Comparison of ENCODE assay signal across 29 cellular contexts in the genomic region with DNA sequence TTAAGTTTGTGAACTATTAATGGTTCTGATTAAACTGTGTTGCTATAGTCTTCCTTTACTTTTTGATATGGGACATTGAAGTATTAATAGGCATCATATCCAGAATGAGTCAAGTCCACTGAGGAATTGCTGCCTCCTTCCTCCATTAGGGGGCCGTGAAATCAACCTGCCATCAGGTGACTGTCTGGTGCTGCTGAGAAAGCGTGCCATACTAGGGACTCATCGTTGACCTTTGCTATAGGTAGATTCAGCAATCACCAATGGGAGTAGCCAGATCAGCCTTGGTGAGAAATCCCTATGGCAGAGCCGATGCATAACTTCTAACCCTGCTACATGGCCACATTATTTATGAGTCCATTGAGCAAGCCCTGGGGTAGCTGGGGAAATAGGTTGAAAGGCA. TPM values are rescaled to one million over a fixed set of nuclear protein-coding genes. Genes with fewer than 3 reads are reported as not detected.
A peak's percentile ranks its signal among the peaks of the same experiment; 100 is the strongest.
DNase-seq lines count a peak whose midpoint lies in the region; ATAC-seq and TF ChIP-seq lines count a peak whose summit lies in the region.
"Had no signal": no experiment of that assay in that cellular context is flagged by ENCODE, and none has a peak within 500 bp of the region (broad histone marks: within the 10 kb centered on the region; RNA-seq: fewer than 3 reads in every experiment).

No MANE protein-coding gene starts in this region.

- H3K79me2 ChIP-seq in HCT116 (ENCODE audit: insufficient read depth, low read length), result no peaks in the 10 kb centered on the region

- no TSS peak for BruUV-seq in HCT116 (replicated peaks; lab: Mats Ljungman, UMichigan)

- H4K20me1 ChIP-seq in HCT116 (ENCODE audit: insufficient read depth), result no peaks in the 10 kb centered on the region
- H4K20me1 ChIP-seq: BLaER1 treated with 17β-estradiol and CSF1 and Interleukin-3, amounts not matched to agents 10 nM and 100 nM had no signal

- RAD21 ChIA-PET in HCT116 (lab: Charles Lee; ENCODE audit: low non-redundant PET in 1 of 2, low total read pairs in 2 of 2, uncharacterized antibody in 2 of 2, unreplicated experiment in 2 of 2), result no interaction called here

- TF ChIP-seq CTCF in GM12864 (IDR thresholded peaks at IDR 0.05; ENCODE audit: low read depth, low read length, missing control alignments), result peak; percentile 7
- peak in 2 of 3 experiments; percentile 33 to 38; a peak in 3 of 6 replicates for TF ChIP-seq CTCF in HCT116 (IDR thresholded peaks at IDR 0.05 in 2 of 3, conservative IDR thresholded peaks at IDR 0.05 in 1 of 3; ENCODE audit: borderline replicate concordance in 1 of 3, insufficient read depth in 1 of 3, low read depth in 2 of 3, low read length in 2 of 3)
- 0 out of 2 replicates have a peak, but pooled peaks have one; percentile 5 for TF ChIP-seq CTCF in WERI-Rb-1 (IDR thresholded peaks at IDR 0.05; ENCODE audit: low read depth, low read length)
- peak; percentile 11 for TF ChIP-seq CTCF in retinal pigment epithelial cell (conservative IDR thresholded peaks at IDR 0.05; ENCODE audit: low read depth, low read length)

- H3K36me3 ChIP-seq in HCT116 (ENCODE audit: control insufficient read depth in 1 of 2, insufficient read depth in 2 of 2, low read length in 2 of 2) (no peaks in the 10 kb centered on the region), WERI-Rb-1 (no peaks in the 10 kb centered on the region)
- H3K36me3 ChIP-seq: BLaER1 treated with 17β-estradiol and CSF1 and Interleukin-3, amounts not matched to agents 10 nM and 100 nM had no signal

- H3K4me3 ChIP-seq in GM12864 (ENCODE audit: low read depth, low read length) (no peak overlapping the region), HCT116 (replicated peaks in 1 of 2; ENCODE audit: low read depth in 1 of 2, low read length in 2 of 2) (no peak overlapping the region), WERI-Rb-1 (ENCODE audit: low read depth, low read length) (no peak overlapping the region), retinal pigment epithelial cell (ENCODE audit: low read length) (no peak overlapping the region)
- H3K4me3 ChIP-seq: BLaER1 treated with 17β-estradiol and CSF1 and Interleukin-3, amounts not matched to agents 10 nM and 100 nM; SK-N-MC had no signal

- DNase-seq in GM12864 (ENCODE audit: low read depth), result no peak
- DNase-seq in HCT116 (ENCODE audit: low read depth, low spot score), result no peak
- no peak for DNase-seq in WERI-Rb-1
- no peak for DNase-seq in retinal pigment epithelial cell (ENCODE audit: low read depth)
- DNase-seq in NCI-H1417 treated with DMSO at 0.1 percent for 48 hours (lab: John Stamatoyannopoulos, UW), result no peak
- DNase-seq in islet precursor cell, result no peak
- DNase-seq: CD4-positive, alpha-beta T cell; COR-L47; DMS79; EL; GDM1; HCEC 1CT; NCI-H1092; NCI-H1436; NCI-H187; NCI-H2081 treated with DMSO at 0.1 percent for 48 hours; NCI-H2171 treated with DMSO at 0.1 percent for 48 hours; NCI-H524; NCI-H748 treated with DMSO at 0.1 percent for 48 hours; NK-92 treated with Interleukin-12 subunit alpha and Interleukin-12 subunit beta, amount 100 ng/mL, for 24 hours; SHP77 had no signal

- no peak overlapping the region for H2AFZ ChIP-seq in HCT116 (ENCODE audit: low read depth, low read length, poor library complexity, severe bottlenecking)

- H3K9ac ChIP-seq in HCT116 (ENCODE audit: low read length), result no peak overlapping the region
- H3K9ac ChIP-seq: BLaER1 treated with 17β-estradiol and CSF1 and Interleukin-3, amounts not matched to agents 10 nM and 100 nM had no signal

- no peak for TF ChIP-seq POLR2A in HCT116 (IDR thresholded peaks at IDR 0.05; ENCODE audit: borderline replicate concordance, extremely low read depth, insufficient read depth, insufficient read length)

- CTCF ChIA-PET in HCT116 (lab: Charles Lee), result no interaction called here

- intact Hi-C loops in HCT116 (cut with micrococcal nuclease), result no loop called here

- ATAC-seq in HCT116 (peak; percentile 73), HG03565 (IDR thresholded peaks at IDR 0.05; ENCODE audit: unreplicated experiment) (no peak)

- H3K4me2 ChIP-seq in HCT116 (ENCODE audit: low read length), result no peak overlapping the region
- H3K4me2 ChIP-seq: BLaER1 treated with 17β-estradiol and CSF1 and Interleukin-3, amounts not matched to agents 10 nM and 100 nM had no signal

- no peak for TF ChIP-seq RAD21 in HCT116 (IDR thresholded peaks at IDR 0.05; ENCODE audit: low read depth)

- H3K27me3 ChIP-seq in HCT116 (ENCODE audit: insufficient read depth, low read length) (no peaks in the 10 kb centered on the region), WERI-Rb-1 (ENCODE audit: insufficient read depth, low read depth, severe bottlenecking) (no peaks in the 10 kb centered on the region)
- H3K27me3 ChIP-seq: BLaER1 treated with 17β-estradiol and CSF1 and Interleukin-3, amounts not matched to agents 10 nM and 100 nM had no signal

- POLR2A ChIA-PET in HCT116 (lab: Charles Lee), result no interaction called here

- no peaks in the 10 kb centered on the region for H3K9me2 ChIP-seq in HCT116 (ENCODE audit: insufficient read depth)

- no peaks in the 10 kb centered on the region for H3K4me1 ChIP-seq in HCT116 (ENCODE audit: control insufficient read depth in 1 of 2, insufficient read depth in 2 of 2, low read length in 2 of 2)
- H3K4me1 ChIP-seq: BLaER1 treated with 17β-estradiol and CSF1 and Interleukin-3, amounts not matched to agents 10 nM and 100 nM had no signal

- H3K27ac ChIP-seq in HCT116 (ENCODE audit: low read depth, low read length) (no peak overlapping the region), WERI-Rb-1 (no peak overlapping the region)
- H3K27ac ChIP-seq: BLaER1 treated with 17β-estradiol and CSF1 and Interleukin-3, amounts not matched to agents 10 nM and 100 nM; HL-60; RWPE1; SK-N-MC had no signal

- H3K9me3 ChIP-seq in HCT116 (ENCODE audit: control insufficient read depth in 1 of 2, insufficient read depth in 1 of 2, low read depth in 1 of 2, low read length in 2 of 2) (no peaks in the 10 kb centered on the region), WERI-Rb-1 (ENCODE audit: severe bottlenecking) (no peaks in the 10 kb centered on the region)
- H3K9me3 ChIP-seq: BLaER1 treated with 17β-estradiol and CSF1 and Interleukin-3, amounts not matched to agents 10 nM and 100 nM had no signal

TF ChIP-seq in HCT116, 20 proteins besides CTCF, POLR2A, EP300 and RAD21:
- TF ChIP-seq, protein P1, sequence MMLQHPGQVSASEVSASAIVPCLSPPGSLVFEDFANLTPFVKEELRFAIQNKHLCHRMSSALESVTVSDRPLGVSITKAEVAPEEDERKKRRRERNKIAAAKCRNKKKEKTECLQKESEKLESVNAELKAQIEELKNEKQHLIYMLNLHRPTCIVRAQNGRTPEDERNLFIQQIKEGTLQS (IDR thresholded peaks at IDR 0.05), result no peak
- TF ChIP-seq ZNF274 (IDR thresholded peaks at IDR 0.05; ENCODE audit: low read depth, low read length) (no peak), SIN3A (IDR thresholded peaks at IDR 0.05; ENCODE audit: low read depth) (no peak), POLR2AphosphoS5 (IDR thresholded peaks at IDR 0.05; ENCODE audit: low read depth, low read length) (no peak)
- TF ChIP-seq, protein P2, sequence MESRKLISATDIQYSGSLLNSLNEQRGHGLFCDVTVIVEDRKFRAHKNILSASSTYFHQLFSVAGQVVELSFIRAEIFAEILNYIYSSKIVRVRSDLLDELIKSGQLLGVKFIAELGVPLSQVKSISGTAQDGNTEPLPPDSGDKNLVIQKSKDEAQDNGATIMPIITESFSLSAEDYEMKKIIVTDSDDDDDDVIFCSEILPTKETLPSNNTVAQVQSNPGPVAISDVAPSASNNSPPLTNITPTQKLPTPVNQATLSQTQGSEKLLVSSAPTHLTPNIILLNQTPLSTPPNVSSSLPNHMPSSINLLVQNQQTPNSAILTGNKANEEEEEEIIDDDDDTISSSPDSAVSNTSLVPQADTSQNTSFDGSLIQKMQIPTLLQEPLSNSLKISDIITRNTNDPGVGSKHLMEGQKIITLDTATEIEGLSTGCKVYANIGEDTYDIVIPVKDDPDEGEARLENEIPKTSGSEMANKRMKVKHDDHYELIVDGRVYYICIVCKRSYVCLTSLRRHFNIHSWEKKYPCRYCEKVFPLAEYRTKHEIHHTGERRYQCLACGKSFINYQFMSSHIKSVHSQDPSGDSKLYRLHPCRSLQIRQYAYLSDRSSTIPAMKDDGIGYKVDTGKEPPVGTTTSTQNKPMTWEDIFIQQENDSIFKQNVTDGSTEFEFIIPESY (IDR thresholded peaks at IDR 0.05; ENCODE audit: extremely low read depth, insufficient replicate concordance, low read length), result no peak

RNA-seq across cellular contexts. Expression of a gene that starts 30.1 kb away (rescaled TPM):
- total RNA-seq in HCT116 (2021; ENCODE audit: unreplicated experiment), result not detected
- polyA plus RNA-seq in HCT116 (2012), result 0.07 TPM in 1 of 2 replicates, not detected in the other
- total RNA-seq: CD4-positive, alpha-beta T cell; T-helper 1 cell treated with Interleukin-12 subunit alpha and Interleukin-12 subunit beta and Interleukin-4 antibody, amounts not matched to agents 30 ng/mL and 1 ng/mL, for 36 hours had no signal
- polyA plus RNA-seq: AG04450, IgD-negative memory B cell had no signal

RNA-seq across cellular contexts. Expression of a gene that starts 34.2 kb away (rescaled TPM):
- total RNA-seq in HCT116 (2021; ENCODE audit: unreplicated experiment), result 2.6 TPM
- polyA plus RNA-seq in HCT116 (2012), result 1.0 and 2.7 TPM in 2 replicates
